Comparison of ENCODE assay signal across 9 cellular contexts in genomic region chr5:1502046-1502736, GRCh38. TPM values are rescaled to one million over a fixed set of nuclear protein-coding genes. Genes with fewer than 3 reads are reported as not detected.
DNase-seq lines count a peak whose midpoint lies in the region; ATAC-seq, FAIRE-seq and TF ChIP-seq lines count a peak whose summit lies in the region.
"Had no signal": no experiment of that assay in that cellular context is flagged by ENCODE, and none has a peak within 500 bp of the region (broad histone marks: within the 10 kb centered on the region; RNA-seq: fewer than 3 reads in every experiment).

No MANE protein-coding gene starts in this region.

- no peak overlapping the region for H3K27ac ChIP-seq in RWPE2 (ENCODE audit: poor library complexity, severe bottlenecking)
- H3K27ac ChIP-seq in heart right ventricle: peak overlapping the region in 1 of 10 donors; percentile 87
- peak overlapping the region in 1 of 2 donors; percentile 17 for H3K27ac ChIP-seq in coronary artery

- peak; percentile 58 for ATAC-seq in RWPE2 (ENCODE audit: low read depth)
- ATAC-seq in heart right ventricle: peak in 7 of 8 donors; percentile 11 to 55 (median 36)
- ATAC-seq in HG03432 (IDR thresholded peaks at IDR 0.05; ENCODE audit: unreplicated experiment): no peak

- H3K4me1 ChIP-seq in RWPE2 (ENCODE audit: insufficient read depth, poor library complexity, severe bottlenecking) (no peaks in the 10 kb centered on the region), heart right ventricle (peaks cover 8 to 82% (median 34%) of the 10 kb centered on the region in 9 donors)

- WGBS in heart right ventricle, 2 donors: 86 to 88% methylated on average over 23 of the region's 23 CpGs

- H3K27me3 ChIP-seq in RWPE2 (ENCODE audit: insufficient read depth, poor library complexity, severe bottlenecking) (no peaks in the 10 kb centered on the region), heart right ventricle (no peaks in the 10 kb centered on the region)

- peaks cover 43% of the 10 kb centered on the region for H3K36me3 ChIP-seq in RWPE2 (ENCODE audit: low read depth)
- peaks cover 0 to 39% (median 0%) of the 10 kb centered on the region in 9 donors for H3K36me3 ChIP-seq in heart right ventricle

- H3K4me3 ChIP-seq in RWPE2 (ENCODE audit: severe bottlenecking) (no peak overlapping the region), heart right ventricle (no peak overlapping the region), coronary artery (no peak overlapping the region)

- TF ChIP-seq CTCF in RWPE2 (IDR thresholded peaks at IDR 0.05; ENCODE audit: poor library complexity, severe bottlenecking): no peak
- no peak for TF ChIP-seq CTCF in heart right ventricle (IDR thresholded peaks at IDR 0.05)
- TF ChIP-seq CTCF in coronary artery (IDR thresholded peaks at IDR 0.05): no peak

- DNase-seq in 8988T (peak; percentile 82), GM18507 (ENCODE audit: extremely low spot score, insufficient read length, low read depth) (no peak), RWPE2 (ENCODE audit: low spot score) (no peak), heart right ventricle (peak; percentile 36 to 48), coronary artery (ENCODE audit: low spot score) (no peak), head of caudate nucleus (no peak), middle frontal gyrus (ENCODE audit: extremely low spot score, low spot score) (no peak)
- DNase-seq: amniotic stem cell had no signal

- peak; percentile 79 for FAIRE-seq in GM18507 (lab: Jason Lieb, UNC)

- H3K9me3 ChIP-seq in RWPE2 (ENCODE audit: severe bottlenecking) (no peaks in the 10 kb centered on the region), heart right ventricle (no peaks in the 10 kb centered on the region)

- intact Hi-C loops in heart right ventricle (cut with DNase I): no loop called here
- intact Hi-C loops in head of caudate nucleus (cut with DNase I): no loop called here

RNA-seq across cellular contexts. Expression of gene LPCAT1, which starts 21.6 kb away (rescaled TPM):
- total RNA-seq in heart right ventricle: 10 to 100 TPM in 3 of 10 donors, 1 to 10 TPM in 7; 5.6 to 25.5 (median 8.9) TPM
- 10 to 100 TPM; 14.8 to 23.8 TPM for polyA plus RNA-seq in heart right ventricle

RNA-seq across cellular contexts. Expression of gene SLC6A3, which starts 57.0 kb away (rescaled TPM):
- under 1 TPM in 2 of 10 donors, not detected in 8; 0.18 to 0.19 TPM for total RNA-seq in heart right ventricle
- under 1 TPM in 1 of 2 donors, not detected in 1; 0.04 TPM for polyA plus RNA-seq in heart right ventricle

Comparison
In these comparisons a context has a peak if more than half of its experiments do, and no peak if none do; other contexts are left out.
1. DNase-seq: peak in 8988T (single experiment) and heart right ventricle (2 of 2); none in GM18507 (single experiment), RWPE2 (single experiment), coronary artery (single experiment), head of caudate nucleus (0 of 42) and middle frontal gyrus (single experiment).